13 cellular contexts compared by ENCODE assay signal in genomic region chr6:9851541-9852380, GRCh38.
DNase-seq lines count a peak whose midpoint lies in the region; FAIRE-seq and TF ChIP-seq lines count a peak whose summit lies in the region.
"Had no signal": no experiment of that assay in that cellular context is flagged by ENCODE, and none has a peak within 500 bp of the region (broad histone marks: within the 10 kb centered on the region; RNA-seq: fewer than 3 reads in every experiment).

No MANE protein-coding gene starts in this region.

- H3K27ac ChIP-seq in WERI-Rb-1: no peak overlapping the region
- no peak overlapping the region for H3K27ac ChIP-seq in kidney (ENCODE audit: low read depth in 2 of 2, low read length in 2 of 2)
- no peak overlapping the region for H3K27ac ChIP-seq in substantia nigra (ENCODE audit: low read depth, low read length, poor library complexity, severe bottlenecking)
- H3K27ac ChIP-seq in CD8-positive, alpha-beta memory T cell (ENCODE audit: low read depth, low read length): no peak overlapping the region
- H3K27ac ChIP-seq in suprapubic skin: no peak overlapping the region
- H3K27ac ChIP-seq: KMS-11, spleen had no signal

- DNase-seq in Caki2 (ENCODE audit: low read depth) (peak; percentile 71), HFFc6 (peak; percentile 26), WERI-Rb-1 (peak; percentile 34), kidney (no peak), substantia nigra (lab: John Stamatoyannopoulos, UW) (no peak), suprapubic skin (ENCODE audit: low spot score in 2 of 2) (no peak), BE2C (no peak)
- no peak for DNase-seq in CD8-positive, alpha-beta memory T cell
- DNase-seq: activated CD4-positive, alpha-beta T cell treated with anti-CD3 and anti-CD28 coated beads for 48 hours; activated naive CD4-positive, alpha-beta T cell treated with anti-CD3 and anti-CD28 coated beads, Interleukin-2, amount 50 U/mL, for 16 hours; spleen; stimulated activated naive CD4-positive, alpha-beta T cell treated with Interleukin-2 at 50 U/mL for 16 hours had no signal

- in situ Hi-C loops in Caki2 (cut with HindIII; ENCODE audit: low pct_unique_long_range_greater_than_20kb, low sequenced_read_pairs): no loop called here

- H3K27me3 Mint-ChIP-seq in HFFc6 (ENCODE audit: insufficient read depth): peaks cover 4% of the 10 kb centered on the region
- H3K27me3 Mint-ChIP-seq in CD8-positive, alpha-beta memory T cell: no peaks in the 10 kb centered on the region

- peaks cover 34% of the 10 kb centered on the region for H3K9me3 Mint-ChIP-seq in HFFc6
- peaks cover 17 to 49% (median 39%) of the 10 kb centered on the region in 5 donors for H3K9me3 Mint-ChIP-seq in CD8-positive, alpha-beta memory T cell

- TF ChIP-seq CTCF in HFFc6 (IDR thresholded peaks at IDR 0.05) (peak; percentile 60), WERI-Rb-1 (IDR thresholded peaks at IDR 0.05; ENCODE audit: low read depth, low read length) (peak; percentile 60), kidney (IDR thresholded peaks at IDR 0.05; ENCODE audit: borderline replicate concordance, extremely low read depth, insufficient read depth) (peak; percentile 26), suprapubic skin (IDR thresholded peaks at IDR 0.05) (no peak), BE2C (IDR thresholded peaks at IDR 0.05; ENCODE audit: low read depth, low read length) (no peak)

- CTCF ChIA-PET in CD8-positive, alpha-beta memory T cell (lab: Charles Lee): no interaction called here

- H3K4me1 Mint-ChIP-seq in HFFc6 (ENCODE audit: low read depth): peaks cover 17% of the 10 kb centered on the region; the same call in 1 of the 2 replicates
- no peaks in the 10 kb centered on the region for H3K4me1 Mint-ChIP-seq in CD8-positive, alpha-beta memory T cell

- 92% methylated on average over 7 of the region's 9 CpGs for WGBS in suprapubic skin

- no peak for TF ChIP-seq POLR2A in suprapubic skin (IDR thresholded peaks at IDR 0.05)

- peaks cover 23% of the 10 kb centered on the region for H3K9me3 ChIP-seq in WERI-Rb-1 (ENCODE audit: severe bottlenecking)
- peaks cover 5 to 22% of the 10 kb centered on the region in 2 donors for H3K9me3 ChIP-seq in kidney (ENCODE audit: control insufficient read depth in 1 of 2, low read length in 2 of 2)
- H3K9me3 ChIP-seq in CD8-positive, alpha-beta memory T cell (ENCODE audit: low read length): no peaks in the 10 kb centered on the region
- peaks cover 20% of the 10 kb centered on the region for H3K9me3 ChIP-seq in suprapubic skin
- no peaks in the 10 kb centered on the region for H3K9me3 ChIP-seq in BE2C

- H3K27ac Mint-ChIP-seq in HFFc6: no peak overlapping the region
- H3K27ac Mint-ChIP-seq in CD8-positive, alpha-beta memory T cell: no peak overlapping the region

- POLR2A ChIA-PET in CD8-positive, alpha-beta memory T cell (lab: Charles Lee): no interaction called here

- H3K4me1 ChIP-seq in kidney (ENCODE audit: control insufficient read depth in 1 of 2, insufficient read depth in 1 of 2, low read depth in 1 of 2, low read length in 2 of 2) (no peaks in the 10 kb centered on the region), suprapubic skin (no peaks in the 10 kb centered on the region), BE2C (no peaks in the 10 kb centered on the region)
- no peaks in the 10 kb centered on the region for H3K4me1 ChIP-seq in CD8-positive, alpha-beta memory T cell (ENCODE audit: insufficient read depth, low read length)
- H3K4me1 ChIP-seq: spleen had no signal

- H3K27me3 ChIP-seq in WERI-Rb-1 (ENCODE audit: insufficient read depth, low read depth, severe bottlenecking) (no peaks in the 10 kb centered on the region), suprapubic skin (no peaks in the 10 kb centered on the region), BE2C (no peaks in the 10 kb centered on the region)
- no peaks in the 10 kb centered on the region for H3K27me3 ChIP-seq in CD8-positive, alpha-beta memory T cell (ENCODE audit: insufficient read depth, low read length, poor library complexity, severe bottlenecking)
- H3K27me3 ChIP-seq: spleen had no signal

- TF ChIP-seq EP300 in suprapubic skin (IDR thresholded peaks at IDR 0.05): no peak

- intact Hi-C loops in kidney (cut with DNase I): no loop called here

- no peak for FAIRE-seq in kidney (lab: Jason Lieb, UNC)

- H3K4me3 ChIP-seq in WERI-Rb-1 (ENCODE audit: low read depth, low read length) (no peak overlapping the region), kidney (ENCODE audit: low read length in 2 of 2) (no peak overlapping the region), suprapubic skin (no peak overlapping the region), BE2C (ENCODE audit: low read depth, low read length) (no peak overlapping the region)
- no peak overlapping the region for H3K4me3 ChIP-seq in CD8-positive, alpha-beta memory T cell (ENCODE audit: low read length)
- H3K4me3 ChIP-seq: spleen had no signal

- H3K36me3 ChIP-seq in WERI-Rb-1 (no peaks in the 10 kb centered on the region), kidney (ENCODE audit: control insufficient read depth in 1 of 2, insufficient read depth in 2 of 2, low read length in 2 of 2) (no peaks in the 10 kb centered on the region), suprapubic skin (no peaks in the 10 kb centered on the region), BE2C (no peaks in the 10 kb centered on the region)
- H3K36me3 ChIP-seq in CD8-positive, alpha-beta memory T cell (ENCODE audit: insufficient read depth, low read length): no peaks in the 10 kb centered on the region
- H3K36me3 ChIP-seq: spleen had no signal

- H3K9ac ChIP-seq in kidney (ENCODE audit: low read length in 2 of 2): no peak overlapping the region
- H3K9ac ChIP-seq: KMS-11 had no signal

- H3K4me3 Mint-ChIP-seq in HFFc6: no peak overlapping the region
- H3K4me3 Mint-ChIP-seq in CD8-positive, alpha-beta memory T cell: no peak overlapping the region

- H3K36me3 Mint-ChIP-seq in HFFc6 (ENCODE audit: low read depth): peaks cover 26% of the 10 kb centered on the region
- H3K36me3 Mint-ChIP-seq in CD8-positive, alpha-beta memory T cell: no peaks in the 10 kb centered on the region

Comparison
In these comparisons a context has a peak if more than half of its experiments do, and no peak if none do; other contexts are left out.
1. DNase-seq: peak in Caki2 (single experiment), HFFc6 (single experiment) and WERI-Rb-1 (single experiment); none in kidney (single experiment), substantia nigra (0 of 49), CD8-positive, alpha-beta memory T cell (0 of 5), suprapubic skin (0 of 2) and BE2C (single experiment).
2. CTCF ChIP-seq: peak in HFFc6 (single experiment), WERI-Rb-1 (single experiment) and kidney (single experiment); none in suprapubic skin (0 of 2) and BE2C (single experiment).